ENCODE assay signal across 8 cellular contexts in genomic region chr1:39798859-39799769, GRCh38. TPM values are rescaled to one million over a fixed set of nuclear protein-coding genes. Genes with fewer than 3 reads are reported as not detected.
A peak's percentile ranks its signal among the peaks of the same experiment; 100 is the strongest.
DNase-seq lines count a peak whose midpoint lies in the region; ATAC-seq and TF ChIP-seq lines count a peak whose summit lies in the region.
"Not testable (repeated sequence)": the region's sequence is repeated elsewhere in the genome, so short reads cannot be mapped to it uniquely, and the experiment has no call there.

No MANE protein-coding gene starts in this region.

- not testable (repeated sequence) for H3K4me3 ChIP-seq in IMR-90 (ENCODE audit: insufficient read depth, low read depth, low read length); fibroblast of the aortic adventitia (ENCODE audit: low read depth, low read length)
- H3K4me3 ChIP-seq in neutrophil (ENCODE audit: low read depth in 1 of 2, low read length in 1 of 2): peak overlapping the region; percentile 51 to 55

- not testable (repeated sequence) for H4K20me1 ChIP-seq in IMR-90 (ENCODE audit: insufficient read depth, low read length)

- dilution Hi-C loops in IMR-90 (cut with HindIII; ENCODE audit: low sequenced_read_pairs, unreplicated experiment): not testable (repeated sequence)

- H2BK120ac ChIP-seq in IMR-90 (ENCODE audit: low read depth, low read length): not testable (repeated sequence)

- ATAC-seq in GM21723 (IDR thresholded peaks at IDR 0.05; ENCODE audit: unreplicated experiment): peak; percentile 94
- ATAC-seq in IMR-90 (ENCODE audit: low read depth): peak; percentile 56
- ATAC-seq in activated T-cell treated with anti-CD3 and anti-CD28 coated beads, Interleukin-2, amount 50 U/mL, for 4 hours: peak; percentile 96 to 97
- peak; percentile 95 for ATAC-seq in stimulated activated naive CD8-positive, alpha-beta T cell treated with anti-CD3 and anti-CD28 coated beads, Interleukin-15, Interleukin-2, amounts not matched to agents 100 U/mL and 50 U/mL, for 24 hours

- H3K36me3 Mint-ChIP-seq in activated T-cell treated with anti-CD3 and anti-CD28 coated beads, Interleukin-2, amount 50 U/mL, for 4 hours (ENCODE audit: insufficient read depth): not testable (repeated sequence)

- H3K27me3 ChIP-seq in IMR-90 (ENCODE audit: control insufficient read depth, insufficient read depth, low read length): peaks cover 13% of the 10 kb centered on the region
- not testable (repeated sequence) for H3K27me3 ChIP-seq in neutrophil

- H3K36me3 ChIP-seq in IMR-90 (ENCODE audit: control insufficient read depth, insufficient read depth, low read length); neutrophil: not testable (repeated sequence)

- not testable (repeated sequence) for H3K14ac ChIP-seq in IMR-90 (replicated peaks; ENCODE audit: low read depth, low read length)

- POLR2A ChIA-PET in IMR-90 (lab: Charles Lee; ENCODE audit: unreplicated experiment): not testable (repeated sequence)

- peaks cover 13% of the 10 kb centered on the region for H3K4me1 Mint-ChIP-seq in activated T-cell treated with anti-CD3 and anti-CD28 coated beads, Interleukin-2, amount 50 U/mL, for 4 hours (ENCODE audit: low read depth)

- peak overlapping the region in 1 of 2 experiments; percentile 72; a peak in 2 of 4 replicates for H4K8ac ChIP-seq in IMR-90 (ENCODE audit: low read depth in 2 of 2, low read length in 2 of 2)

- in situ Hi-C loops in IMR-90 (cut with MboI; ENCODE audit: low sequenced_read_pairs): not testable (repeated sequence)

- TF ChIP-seq POLR2A in IMR-90 (IDR thresholded peaks at IDR 0.05; ENCODE audit: low read depth, low read length): not testable (repeated sequence)

- peak overlapping the region; percentile 39 for H4K91ac ChIP-seq in IMR-90 (ENCODE audit: insufficient read depth, low read depth, low read length)

- TF ChIP-seq RAD21 in IMR-90 (IDR thresholded peaks at IDR 0.05; ENCODE audit: low read length): not testable (repeated sequence)

- peak overlapping the region; percentile 46 for H2AFZ ChIP-seq in IMR-90 (replicated peaks; ENCODE audit: low read length, poor library complexity)

- H2AK5ac ChIP-seq in IMR-90 (ENCODE audit: low read depth, low read length): peak overlapping the region; percentile 82

- BruUV-seq in IMR-90 (replicated peaks; lab: Mats Ljungman, UMichigan): not testable (repeated sequence)

- WGBS in IMR-90 (ENCODE audit: extremely low coverage in 2 of 2, insufficient read length in 1 of 2), 2 experiments: 52% methylated on average over 4 of the region's 26 CpGs; no CpG with 5 or more reads in 1 of the 2 experiments

- DNase-seq in GM04504 (ENCODE audit: low read depth): peak; percentile 25
- DNase-seq in IMR-90: peak; percentile 50
- peak; percentile 88 for DNase-seq in RKO (ENCODE audit: low spot score)
- DNase-seq in activated T-cell treated with anti-CD3 and anti-CD28 coated beads, Interleukin-2, amount 50 U/mL, for 4 hours: peak; percentile 84
- DNase-seq in fibroblast of the aortic adventitia (ENCODE audit: low read depth): peak; percentile 6
- peak; percentile 84 for DNase-seq in stimulated activated naive CD8-positive, alpha-beta T cell treated with anti-CD3 and anti-CD28 coated beads, Interleukin-15, Interleukin-2, amounts not matched to agents 100 U/mL and 50 U/mL, for 24 hours

- not testable (repeated sequence) for H2AK9ac ChIP-seq in IMR-90 (replicated peaks; ENCODE audit: low read depth, low read length, poor library complexity)

- H2BK5ac ChIP-seq in IMR-90 (ENCODE audit: low read depth, low read length, poor library complexity, severe bottlenecking): not testable (repeated sequence)

- not testable (repeated sequence) for H3K18ac ChIP-seq in IMR-90 (ENCODE audit: low read depth, low read length)

- CTCF ChIA-PET in IMR-90 (lab: Yijun Ruan, JAX): interaction anchor here (0.9 to 1.3 kb wide), 4 partner anchors 14 to 309 kb away, joined by 3 to 4 read pairs (median 3); no protein-coding TSS in a partner anchor

- H3K79me1 ChIP-seq in IMR-90 (ENCODE audit: low read depth in 1 of 2, low read length in 2 of 2): not testable (repeated sequence)

- not testable (repeated sequence) for H3K4me2 ChIP-seq in IMR-90 (ENCODE audit: low read depth, low read length)

- H2BK15ac ChIP-seq in IMR-90 (ENCODE audit: low read depth, low read length): 0 out of 3 replicates have a peak overlapping the region, but pooled peaks have one; percentile 0

- H3K4ac ChIP-seq in IMR-90 (ENCODE audit: low read depth, low read length): peak overlapping the region; percentile 35

- not testable (repeated sequence) for H3K4me1 ChIP-seq in IMR-90 (ENCODE audit: control insufficient read depth, insufficient read depth, low read length)
- H3K4me1 ChIP-seq in neutrophil (ENCODE audit: control insufficient read depth in 1 of 2, insufficient read depth in 1 of 2, low read depth in 1 of 2, low read length in 1 of 2): peaks cover 33 to 41% of the 10 kb centered on the region in 2 experiments

- H3K4me3 Mint-ChIP-seq in activated T-cell treated with anti-CD3 and anti-CD28 coated beads, Interleukin-2, amount 50 U/mL, for 4 hours: peak overlapping the region; percentile 74

- H2BK20ac ChIP-seq in IMR-90 (ENCODE audit: low read depth, low read length): not testable (repeated sequence)

- H3K56ac ChIP-seq in IMR-90 (ENCODE audit: extremely low read depth, insufficient read depth, low read length): not testable (repeated sequence)

- H3K27ac ChIP-seq in IMR-90 (ENCODE audit: insufficient read depth, low read length): not testable (repeated sequence)
- peak overlapping the region; percentile 87 for H3K27ac ChIP-seq in neutrophil

- not testable (repeated sequence) for H3K23ac ChIP-seq in IMR-90 (ENCODE audit: low read depth, low read length)

- TF ChIP-seq CTCF in IMR-90 (conservative IDR thresholded peaks at IDR 0.05; ENCODE audit: low read depth, low read length) (peak; percentile 24; the same call in 1 of the 2 replicates), neutrophil (IDR thresholded peaks at IDR 0.05) (peak; percentile 70)
- not testable (repeated sequence) for TF ChIP-seq CTCF in fibroblast of the aortic adventitia (IDR thresholded peaks at IDR 0.05; ENCODE audit: insufficient read depth, low read length)

- H3K9me3 Mint-ChIP-seq in activated T-cell treated with anti-CD3 and anti-CD28 coated beads, Interleukin-2, amount 50 U/mL, for 4 hours: not testable (repeated sequence)

- H3K9me3 ChIP-seq in IMR-90 (ENCODE audit: control insufficient read depth, insufficient read depth, low read length); neutrophil: not testable (repeated sequence)

- not testable (repeated sequence) for H4K5ac ChIP-seq in IMR-90 (ENCODE audit: low read depth, low read length)

- intact Hi-C loops in IMR-90 (cut with micrococcal nuclease): not testable (repeated sequence)

- H3K9ac ChIP-seq in IMR-90 (ENCODE audit: low read depth, low read length): not testable (repeated sequence)

- H3K27me3 Mint-ChIP-seq in activated T-cell treated with anti-CD3 and anti-CD28 coated beads, Interleukin-2, amount 50 U/mL, for 4 hours (ENCODE audit: low read depth): not testable (repeated sequence)

- not testable (repeated sequence) for H3K9me1 ChIP-seq in IMR-90 (ENCODE audit: insufficient read depth, low read length)

TF ChIP-seq in IMR-90, 13 proteins besides CTCF, POLR2A, EP300 and RAD21:
- TF ChIP-seq BHLHE40 (IDR thresholded peaks at IDR 0.05; ENCODE audit: low read depth, low read length): 0 out of 2 replicates have a peak, but pooled peaks have one; percentile 16
- peak; percentile 62 for TF ChIP-seq USF2 (IDR thresholded peaks at IDR 0.05; ENCODE audit: low read depth, low read length)

RNA-seq across cellular contexts. Expression of gene BMP8B, which starts 10.4 kb away (rescaled TPM):
- total RNA-seq in IMR-90 (2012; rRNA removed): not detected in 2 replicates
- polyA plus RNA-seq in IMR-90 (2012; rRNA removed): 0.03 TPM in 1 of 2 replicates, not detected in the other
- polyA plus RNA-seq in IMR-90 (2012; cell fraction: cytosol; rRNA removed): not detected in 2 replicates
- polyA plus RNA-seq in IMR-90 (2012; cell fraction: nucleus; rRNA removed; ENCODE audit: low replicate concordance): not detected in 2 replicates
- under 1 TPM; 0.23 to 0.30 (median 0.24) TPM for total RNA-seq in activated T-cell treated with anti-CD3 and anti-CD28 coated beads, Interleukin-2, amount 50 U/mL, for 4 hours
- not detected in 2 replicates for total RNA-seq in fibroblast of the aortic adventitia (ENCODE audit: low replicate concordance)

RNA-seq across cellular contexts. Expression of gene OXCT2, which starts 28.0 kb away (rescaled TPM):
- total RNA-seq in IMR-90 (2012; rRNA removed): 0.18 and 0.28 TPM in 2 replicates
- 0.22 and 0.30 TPM in 2 replicates for polyA plus RNA-seq in IMR-90 (2012; rRNA removed)
- polyA plus RNA-seq in IMR-90 (2012; cell fraction: cytosol; rRNA removed): 0.26 and 0.49 TPM in 2 replicates
- polyA plus RNA-seq in IMR-90 (2012; cell fraction: nucleus; rRNA removed; ENCODE audit: low replicate concordance): 0.44 and 0.53 TPM in 2 replicates
- total RNA-seq in activated T-cell treated with anti-CD3 and anti-CD28 coated beads, Interleukin-2, amount 50 U/mL, for 4 hours: 1 to 10 TPM; 1.7 to 3.9 (median 2.2) TPM
- total RNA-seq in fibroblast of the aortic adventitia (ENCODE audit: low replicate concordance): 0.98 and 0.99 TPM in 2 replicates

Comparison
In these comparisons a context has a peak if more than half of its experiments do, and no peak if none do; other contexts are left out.
1. DNase-seq: peak in every context shown above with its lines; median percentile 88 in RKO; 84 in activated T-cell treated with anti-CD3 and anti-CD28 coated beads, Interleukin-2, amount 50 U/mL, for 4 hours; 84 in stimulated activated naive CD8-positive, alpha-beta T cell treated with anti-CD3 and anti-CD28 coated beads, Interleukin-15, Interleukin-2, amounts not matched to agents 100 U/mL and 50 U/mL, for 24 hours; 50 in IMR-90; 25 in GM04504; 6 in fibroblast of the aortic adventitia.